In genomic region chr1:33120436-33121231, GRCh38 we compare ENCODE assay signal across 19 cellular contexts. TPM values are rescaled to one million over a fixed set of nuclear protein-coding genes. Genes with fewer than 3 reads are reported as not detected.
DNase-seq lines count a peak whose midpoint lies in the region; ATAC-seq and TF ChIP-seq lines count a peak whose summit lies in the region.
"Had no signal": no experiment of that assay in that cellular context is flagged by ENCODE, and none has a peak within 500 bp of the region (broad histone marks: within the 10 kb centered on the region; RNA-seq: fewer than 3 reads in every experiment).

No MANE protein-coding gene starts in this region.

- H3K27me3 ChIP-seq in upper lobe of right lung = no peaks in the 10 kb centered on the region
- H3K27me3 ChIP-seq: brain microvascular endothelial cell, dorsolateral prefrontal cortex, ovary had no signal

- no peak overlapping the region for H3K4me3 Mint-ChIP-seq in activated T-helper 2 cell treated with anti-CD3 and anti-CD28 coated beads, Interferon-gamma antibody, Interleukin-2, Interleukin-4, amounts not matched to agents 10 μg/mL and 5 μg/mL and 100 μg/mL, durations not matched to agents 14 hours and 24 hours and 36 hours (ENCODE audit: low read depth)
- no peak overlapping the region for H3K4me3 Mint-ChIP-seq in Calu3 (ENCODE audit: low read depth, unreplicated experiment)
- H3K4me3 Mint-ChIP-seq: activated naive CD4-positive, alpha-beta T cell treated with anti-CD3 and anti-CD28 coated beads, Interleukin-2, amount 10 ng/mL, durations not matched to agents 7 days and 5 days; T-cell had no signal

- peaks cover 13% of the 10 kb centered on the region for H3K36me3 Mint-ChIP-seq in activated T-helper 2 cell treated with anti-CD3 and anti-CD28 coated beads, Interferon-gamma antibody, Interleukin-2, Interleukin-4, amounts not matched to agents 10 μg/mL and 5 μg/mL and 100 μg/mL, durations not matched to agents 14 hours and 24 hours and 36 hours (ENCODE audit: low read depth)
- H3K36me3 Mint-ChIP-seq in Calu3 (ENCODE audit: insufficient read depth, unreplicated experiment) = no peaks in the 10 kb centered on the region

- no peaks in the 10 kb centered on the region for H3K27me3 Mint-ChIP-seq in activated T-helper 2 cell treated with anti-CD3 and anti-CD28 coated beads, Interferon-gamma antibody, Interleukin-2, Interleukin-4, amounts not matched to agents 10 μg/mL and 5 μg/mL and 100 μg/mL, durations not matched to agents 14 hours and 24 hours and 36 hours (ENCODE audit: low read depth)
- peaks cover 22% of the 10 kb centered on the region for H3K27me3 Mint-ChIP-seq in Calu3 (ENCODE audit: unreplicated experiment)
- H3K27me3 Mint-ChIP-seq: T-cell had no signal

- peaks cover 4% of the 10 kb centered on the region for H3K4me1 Mint-ChIP-seq in activated T-helper 2 cell treated with anti-CD3 and anti-CD28 coated beads, Interferon-gamma antibody, Interleukin-2, Interleukin-4, amounts not matched to agents 10 μg/mL and 5 μg/mL and 100 μg/mL, durations not matched to agents 14 hours and 24 hours and 36 hours (ENCODE audit: low read depth)
- no peaks in the 10 kb centered on the region for H3K4me1 Mint-ChIP-seq in Calu3 (ENCODE audit: low read depth, unreplicated experiment)

- TF ChIP-seq CTCF in Calu3 (IDR thresholded peaks at IDR 0.05; ENCODE audit: unreplicated experiment) (no peak), upper lobe of right lung (IDR thresholded peaks at IDR 0.05) (no peak)

- H3K27ac Mint-ChIP-seq in activated T-helper 2 cell treated with anti-CD3 and anti-CD28 coated beads, Interferon-gamma antibody, Interleukin-2, Interleukin-4, amounts not matched to agents 10 μg/mL and 5 μg/mL and 100 μg/mL, durations not matched to agents 14 hours and 24 hours and 36 hours = no peak overlapping the region
- H3K27ac Mint-ChIP-seq in Calu3 (ENCODE audit: unreplicated experiment) = no peak overlapping the region
- H3K27ac Mint-ChIP-seq: activated naive CD4-positive, alpha-beta T cell treated with anti-CD3 and anti-CD28 coated beads, Interleukin-2, amount 10 ng/mL, durations not matched to agents 7 days and 5 days; T-cell had no signal

- ATAC-seq in GM19455 (IDR thresholded peaks at IDR 0.05; ENCODE audit: unreplicated experiment) (peak; percentile 49), upper lobe of right lung (no peak)
- ATAC-seq: T-cell had no signal

- CTCF ChIA-PET in Calu3 (lab: Charles Lee) = no interaction called here

- no peaks in the 10 kb centered on the region for H3K9me3 Mint-ChIP-seq in activated T-helper 2 cell treated with anti-CD3 and anti-CD28 coated beads, Interferon-gamma antibody, Interleukin-2, Interleukin-4, amounts not matched to agents 10 μg/mL and 5 μg/mL and 100 μg/mL, durations not matched to agents 14 hours and 24 hours and 36 hours
- peaks cover 2% of the 10 kb centered on the region for H3K9me3 Mint-ChIP-seq in Calu3 (ENCODE audit: low read depth, unreplicated experiment)

- no TSS peak for BruUV-seq in Calu3 (replicated peaks; lab: Mats Ljungman, UMichigan)

- no peaks in the 10 kb centered on the region for H3K4me1 ChIP-seq in upper lobe of right lung

- intact Hi-C loops in activated T-helper 2 cell treated with anti-CD3 and anti-CD28 coated beads, Interferon-gamma antibody, Interleukin-2, Interleukin-4, amounts not matched to agents 10 μg/mL and 5 μg/mL and 100 μg/mL, durations not matched to agents 14 hours and 24 hours and 36 hours (cut with micrococcal nuclease) = no loop called here
- intact Hi-C loops in Calu3 (cut with micrococcal nuclease; ENCODE audit: unreplicated experiment) (loop anchor here (10.0 kb wide), 1 partner anchor 494 kb away; no protein-coding TSS in a partner anchor), upper lobe of right lung (cut with DNase I) (no loop called here)

- H3K27ac ChIP-seq in upper lobe of right lung = no peak overlapping the region
- H3K27ac ChIP-seq: brain microvascular endothelial cell, dorsolateral prefrontal cortex, HL-60, left ventricle myocardium inferior, ovary, WERI-Rb-1 had no signal

- no peaks in the 10 kb centered on the region for H3K36me3 ChIP-seq in upper lobe of right lung
- H3K36me3 ChIP-seq: brain microvascular endothelial cell, left ventricle myocardium inferior, ovary, WERI-Rb-1 had no signal

- H3K4me3 ChIP-seq in upper lobe of right lung = no peak overlapping the region
- H3K4me3 ChIP-seq: dorsolateral prefrontal cortex, left ventricle myocardium inferior, ovary had no signal

- peak; percentile 33 for DNase-seq in HT1080 (ENCODE audit: low read depth)
- DNase-seq in activated T-helper 2 cell treated with anti-CD3 and anti-CD28 coated beads, Interferon-gamma antibody, Interleukin-2, Interleukin-4, amounts not matched to agents 10 μg/mL and 5 μg/mL and 100 μg/mL, durations not matched to agents 14 hours and 24 hours and 36 hours (ENCODE audit: low spot score) = peak; percentile 3
- DNase-seq in kidney glomerular epithelial cell (lab: John Stamatoyannopoulos, UW) = peak; percentile 46
- no peak for DNase-seq in Calu3
- no peak for DNase-seq in upper lobe of right lung
- no peak for DNase-seq in superior temporal gyrus (ENCODE audit: extremely low spot score)
- DNase-seq in UCSD-AML1 (lab: John Stamatoyannopoulos, UW; ENCODE audit: unreplicated experiment) = no peak
- DNase-seq: activated naive CD4-positive, alpha-beta T cell treated with anti-CD3 and anti-CD28 coated beads, Interleukin-2, amount 10 ng/mL, durations not matched to agents 7 days and 5 days; brain microvascular endothelial cell; C1 segment of cervical spinal cord; dorsolateral prefrontal cortex; left ventricle myocardium inferior; NCI-H1436 treated with DMSO at 0.1 percent for 48 hours; ovary; stimulated activated CD4-positive, alpha-beta T cell treated with anti-CD3 and anti-CD28 coated beads, Interleukin-4, amount 100 ng/mL, for 24 hours; T-cell; WERI-Rb-1 had no signal

- no peaks in the 10 kb centered on the region for H3K9me3 ChIP-seq in upper lobe of right lung
- H3K9me3 ChIP-seq: left ventricle myocardium inferior, ovary had no signal

RNA-seq across cellular contexts. Expression of gene AZIN2, which starts 39.7 kb away (rescaled TPM):
- 2.3 and 5.5 TPM in 2 replicates for total RNA-seq in HT1080 (2014; rRNA removed; shearing (Covaris generic))
- 4.5 and 5.1 TPM in 2 replicates for polyA plus RNA-seq in HT1080 (2015; cell fraction: cytosol; rRNA removed)
- 10.2 and 17.3 TPM in 2 replicates for polyA plus RNA-seq in HT1080 (2015; cell fraction: nucleus; rRNA removed)
- 2.4 and 2.9 TPM in 2 replicates for total RNA-seq in activated T-helper 2 cell treated with anti-CD3 and anti-CD28 coated beads, Interferon-gamma antibody, Interleukin-2, Interleukin-4, amounts not matched to agents 10 μg/mL and 5 μg/mL and 100 μg/mL, durations not matched to agents 14 hours and 24 hours and 36 hours
- total RNA-seq in Calu3 (2022) (3.3 and 3.6 TPM in 2 replicates), upper lobe of right lung (2.3 TPM)

Comparison
In these comparisons a context has a peak if more than half of its experiments do, and no peak if none do; other contexts are left out.
1. DNase-seq: peak in HT1080 (single experiment), activated T-helper 2 cell treated with anti-CD3 and anti-CD28 coated beads, Interferon-gamma antibody, Interleukin-2, Interleukin-4, amounts not matched to agents 10 μg/mL and 5 μg/mL and 100 μg/mL, durations not matched to agents 14 hours and 24 hours and 36 hours (single experiment) and kidney glomerular epithelial cell (single experiment); none in Calu3 (single experiment), upper lobe of right lung (single experiment), superior temporal gyrus (single experiment) and UCSD-AML1 (single experiment).